1 cellular context compared by ENCODE assay signal in genomic region chr6:156776841-156777576, GRCh38.
TF ChIP-seq lines count a peak whose summit lies in the region.

Gene ARID1B (plus strand): TSS chr6:156777378. CDS start chr6:156777681, 303 bp downstream.

TF ChIP-seq in HepG2, 621 proteins besides CTCF, POLR2A, EP300 and RAD21 (continued from another document and continues in another):
- TF ChIP-seq ZNF512 (CRISPR knock-in tag; IDR thresholded peaks at IDR 0.05) (no peak), ETV5 (CRISPR knock-in tag; IDR thresholded peaks at IDR 0.05; ENCODE audit: borderline replicate concordance) (peak; percentile 23), ZNF577 (CRISPR knock-in tag; IDR thresholded peaks at IDR 0.05; ENCODE audit: borderline replicate concordance, low read depth) (no peak), FOXM1 (CRISPR knock-in tag; IDR thresholded peaks at IDR 0.05) (no peak), GABPA (IDR thresholded peaks at IDR 0.05; ENCODE audit: low read depth, low read length) (no peak), GABPA (CRISPR knock-in tag; IDR thresholded peaks at IDR 0.05; ENCODE audit: low read depth) (no peak), TMF1 (CRISPR knock-in tag; IDR thresholded peaks at IDR 0.05; ENCODE audit: low read depth) (peak; percentile 82), DNMT3B (CRISPR knock-in tag; conservative IDR thresholded peaks at IDR 0.05) (0 out of 2 replicates have a peak, but pooled peaks have one; percentile 40), ISX (CRISPR knock-in tag; conservative IDR thresholded peaks at IDR 0.05) (0 out of 2 replicates have a peak, but pooled peaks have one; percentile 57), ATF7-NPFF (CRISPR knock-in tag; IDR thresholded peaks at IDR 0.05; ENCODE audit: low read depth) (no peak), ARNTL (CRISPR knock-in tag; IDR thresholded peaks at IDR 0.05) (peak; percentile 36; the same call in 1 of the 2 replicates), HMGXB3 (CRISPR knock-in tag; IDR thresholded peaks at IDR 0.05; ENCODE audit: borderline replicate concordance) (no peak), THAP9 (CRISPR knock-in tag; IDR thresholded peaks at IDR 0.05; ENCODE audit: borderline replicate concordance) (no peak), ZNF672 (CRISPR knock-in tag; IDR thresholded peaks at IDR 0.05) (no peak), SYNCRIP (IDR thresholded peaks at IDR 0.05; ENCODE audit: insufficient read depth, low read depth, low read length) (no peak), PHB2 (IDR thresholded peaks at IDR 0.05; ENCODE audit: partially characterized antibody) (no peak), AKNA (CRISPR knock-in tag; IDR thresholded peaks at IDR 0.05; ENCODE audit: borderline replicate concordance) (no peak), ZNF331 (CRISPR knock-in tag; IDR thresholded peaks at IDR 0.05) (peak; percentile 5; the same call in 1 of the 2 replicates), FOXO1 (CRISPR knock-in tag; IDR thresholded peaks at IDR 0.05) (no peak; the same call in 1 of the 2 replicates), ZNF775 (CRISPR knock-in tag; IDR thresholded peaks at IDR 0.05; ENCODE audit: borderline replicate concordance) (no peak), NR2F2 (IDR thresholded peaks at IDR 0.05; ENCODE audit: borderline replicate concordance, low read depth) (no peak), ZNF556 (CRISPR knock-in tag; IDR thresholded peaks at IDR 0.05; ENCODE audit: borderline replicate concordance) (no peak), ZBTB10 (CRISPR knock-in tag; IDR thresholded peaks at IDR 0.05; ENCODE audit: borderline replicate concordance) (peak; percentile 69; the same call in 1 of the 2 replicates), ZNF18 (CRISPR knock-in tag; IDR thresholded peaks at IDR 0.05; ENCODE audit: insufficient replicate concordance) (no peak), ZNF224 (CRISPR knock-in tag; IDR thresholded peaks at IDR 0.05) (no peak), TCF7L2 (IDR thresholded peaks at IDR 0.05; ENCODE audit: low read depth, low read length) (no peak), YY1 (IDR thresholded peaks at IDR 0.05; ENCODE audit: insufficient read depth, insufficient replicate concordance, low read depth, low read length) (peak; percentile 25), ARID5B (CRISPR knock-in tag; IDR thresholded peaks at IDR 0.05) (peak; percentile 43), SRSF1 (optimal IDR thresholded peaks at IDR 0.05; ENCODE audit: low read depth, low read length) (no peak), IRF9 (CRISPR knock-in tag; IDR thresholded peaks at IDR 0.05; ENCODE audit: borderline replicate concordance) (no peak)
